ENCODE assay signal across 1 cellular context in genomic region chr1:26552720-26553119, GRCh38.
TF ChIP-seq lines count a peak whose summit lies in the region.

No MANE protein-coding gene starts in this region.

TF ChIP-seq in WTC11, 78 proteins besides CTCF, POLR2A, EP300 and RAD21 (continued from another document):
- no peak for TF ChIP-seq ELF4 (CRISPR knock-in tag; IDR thresholded peaks at IDR 0.05; ENCODE audit: low read depth)
- TF ChIP-seq, protein P1, sequence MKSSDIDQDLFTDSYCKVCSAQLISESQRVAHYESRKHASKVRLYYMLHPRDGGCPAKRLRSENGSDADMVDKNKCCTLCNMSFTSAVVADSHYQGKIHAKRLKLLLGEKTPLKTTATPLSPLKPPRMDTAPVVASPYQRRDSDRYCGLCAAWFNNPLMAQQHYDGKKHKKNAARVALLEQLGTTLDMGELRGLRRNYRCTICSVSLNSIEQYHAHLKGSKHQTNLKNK (CRISPR knock-in tag; IDR thresholded peaks at IDR 0.05) = no peak
- TF ChIP-seq TP53 (CRISPR knock-in tag; IDR thresholded peaks at IDR 0.05) = no peak
- TF ChIP-seq USF2 (CRISPR knock-in tag; IDR thresholded peaks at IDR 0.05) = no peak
- TF ChIP-seq GRHL2 (CRISPR knock-in tag; IDR thresholded peaks at IDR 0.05; ENCODE audit: insufficient replicate concordance, severe bottlenecking) = no peak
- TF ChIP-seq NR3C1 (CRISPR knock-in tag; conservative IDR thresholded peaks at IDR 0.05; ENCODE audit: low read depth) = no peak
- TF ChIP-seq, protein P2, sequence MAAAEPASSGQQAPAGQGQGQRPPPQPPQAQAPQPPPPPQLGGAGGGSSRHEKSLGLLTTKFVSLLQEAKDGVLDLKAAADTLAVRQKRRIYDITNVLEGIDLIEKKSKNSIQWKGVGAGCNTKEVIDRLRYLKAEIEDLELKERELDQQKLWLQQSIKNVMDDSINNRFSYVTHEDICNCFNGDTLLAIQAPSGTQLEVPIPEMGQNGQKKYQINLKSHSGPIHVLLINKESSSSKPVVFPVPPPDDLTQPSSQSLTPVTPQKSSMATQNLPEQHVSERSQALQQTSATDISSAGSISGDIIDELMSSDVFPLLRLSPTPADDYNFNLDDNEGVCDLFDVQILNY (CRISPR knock-in tag; IDR thresholded peaks at IDR 0.05) = no peak
